Comparison of ENCODE assay signal across 30 cellular contexts in the genomic region with DNA sequence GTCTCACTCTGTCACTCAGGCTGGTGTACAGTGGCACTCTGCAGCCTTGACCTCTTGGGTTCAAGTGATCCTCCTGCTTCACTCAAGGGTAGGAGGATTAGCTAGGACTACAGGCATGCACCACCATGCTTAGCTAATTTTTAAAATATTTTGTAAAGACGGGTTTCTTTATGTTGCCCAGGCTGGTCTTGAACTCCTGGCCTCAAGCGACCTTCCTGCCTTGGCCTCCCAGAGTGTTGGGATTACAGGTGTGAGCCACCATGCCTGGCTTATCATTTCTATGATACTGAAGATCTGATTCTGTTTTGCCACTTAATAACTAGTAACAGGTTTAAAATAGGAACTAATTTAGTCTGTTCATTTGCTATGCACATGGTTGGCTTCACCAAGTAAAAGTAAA. TPM values are rescaled to one million over a fixed set of nuclear protein-coding genes. Genes with fewer than 3 reads are reported as not detected.
DNase-seq lines count a peak whose midpoint lies in the region; ATAC-seq, FAIRE-seq and TF ChIP-seq lines count a peak whose summit lies in the region.
"Had no signal": no experiment of that assay in that cellular context is flagged by ENCODE, and none has a peak within 500 bp of the region (broad histone marks: within the 10 kb centered on the region; RNA-seq: fewer than 3 reads in every experiment).

No MANE protein-coding gene starts in this region.

- H3K4me2 ChIP-seq in endothelial cell of umbilical vein (ENCODE audit: insufficient read depth, low read length) = no peak overlapping the region
- H3K4me2 ChIP-seq in trophoblast cell (ENCODE audit: low read length) = no peak overlapping the region
- H3K4me2 ChIP-seq: BLaER1 had no signal

- H2BK5ac ChIP-seq in trophoblast cell (ENCODE audit: low read depth, low read length, poor library complexity) = no peak overlapping the region

- H4K8ac ChIP-seq in trophoblast cell (ENCODE audit: low read depth, low read length) = no peak overlapping the region

- H3K79me2 ChIP-seq in endothelial cell of umbilical vein (ENCODE audit: control insufficient read depth, insufficient read depth, low read length) (peaks cover 25% of the 10 kb centered on the region), trophoblast cell (ENCODE audit: control insufficient read depth, insufficient read depth, low read length, poor library complexity) (no peaks in the 10 kb centered on the region)

- no peak overlapping the region for H3K9ac ChIP-seq in endothelial cell of umbilical vein (replicated peaks; ENCODE audit: extremely low read depth, insufficient read depth, low read length)
- H3K9ac ChIP-seq in trophoblast cell (ENCODE audit: low read length) = no peak overlapping the region
- H3K9ac ChIP-seq: BLaER1 had no signal

- H3K36me3 ChIP-seq in endothelial cell of umbilical vein (ENCODE audit: control insufficient read depth in 2 of 2, extremely low read depth in 1 of 2, insufficient read depth in 2 of 2, low read length in 2 of 2) (peaks cover 3 to 26% of the 10 kb centered on the region in 2 experiments), trophoblast cell (ENCODE audit: control insufficient read depth in 1 of 2, insufficient read depth in 2 of 2, low read length in 2 of 2) (peaks cover 9 to 14% of the 10 kb centered on the region in 2 experiments), body of pancreas (replicated peaks in 1 of 2; ENCODE audit: insufficient read depth in 1 of 2, low read depth in 2 of 2) (peaks cover 8 to 28% of the 10 kb centered on the region in 2 donors)

- TF ChIP-seq CTCF in endothelial cell of umbilical vein (IDR thresholded peaks at IDR 0.05; ENCODE audit: extremely low read depth in 1 of 2, insufficient read depth in 1 of 2, low read depth in 1 of 2, low read length in 2 of 2) (no peak), body of pancreas (IDR thresholded peaks at IDR 0.05) (no peak)

- H3K79me1 ChIP-seq in trophoblast cell (ENCODE audit: low read length) = no peaks in the 10 kb centered on the region

- no peaks in the 10 kb centered on the region for H3K9me1 ChIP-seq in endothelial cell of umbilical vein (replicated peaks; ENCODE audit: control insufficient read depth, extremely low read depth, insufficient read depth, low read length)

- H3K27me3 ChIP-seq in endothelial cell of umbilical vein (ENCODE audit: control insufficient read depth in 2 of 2, insufficient read depth in 2 of 2, low read length in 2 of 2) (no peaks in the 10 kb centered on the region), trophoblast cell (ENCODE audit: insufficient read depth, low read length) (no peaks in the 10 kb centered on the region), body of pancreas (no peaks in the 10 kb centered on the region)
- H3K27me3 ChIP-seq: BE2C, BLaER1 had no signal

- H3K18ac ChIP-seq in trophoblast cell (ENCODE audit: low read length) = no peak overlapping the region

- no peak overlapping the region for H3K14ac ChIP-seq in trophoblast cell (ENCODE audit: low read length)

- ATAC-seq in T-helper 17 cell (no peak), body of pancreas (no peak)
- ATAC-seq: GM12878 had no signal

- no peak overlapping the region for H2BK120ac ChIP-seq in trophoblast cell (ENCODE audit: insufficient read depth, low read length, poor library complexity)

- no peak for FAIRE-seq in endothelial cell of umbilical vein (lab: Jason Lieb, UNC)
- FAIRE-seq: A204.1, GM12878, GM12892, GM18507 had no signal

- no peak overlapping the region for H3K4ac ChIP-seq in trophoblast cell (ENCODE audit: low read depth, low read length)

- H2BK12ac ChIP-seq in trophoblast cell (ENCODE audit: low read length) = no peak overlapping the region

- no peak overlapping the region for H3K4me3 Mint-ChIP-seq in T-helper 17 cell
- H3K4me3 Mint-ChIP-seq: CD14-positive monocyte; CD4-positive, alpha-beta memory T cell; CD4-positive, CD25-positive, alpha-beta regulatory T cell; CD8-positive, alpha-beta memory T cell had no signal

- DNase-seq in T-helper 17 cell = no peak
- DNase-seq in endothelial cell of umbilical vein (ENCODE audit: low read depth, low spot score) = no peak
- peak; percentile 51 to 66 for DNase-seq in trophoblast cell
- DNase-seq in body of pancreas = no peak
- DNase-seq in iPS-NIHi11 (ENCODE audit: low spot score) = no peak
- DNase-seq: 8988T; ACHN; BE2C; C1 segment of cervical spinal cord; CD4-positive, alpha-beta memory T cell; CD4-positive, CD25-positive, alpha-beta regulatory T cell; CD8-positive, alpha-beta memory T cell; COR-L47; DMS 273 treated with DMSO at 0.1 percent for 48 hours; DMS153; DMS53; DMS79; DND-41; EL; GDM1 had no signal

- WGBS in trophoblast cell (ENCODE audit: extremely low coverage, insufficient coverage, insufficient read length) = no CpG with 5 or more reads among the region's 2 CpGs
- 97% methylated on average over 2 of the region's 2 CpGs for WGBS in body of pancreas, 2 donors

- peaks cover 6% of the 10 kb centered on the region for H3K4me1 Mint-ChIP-seq in T-helper 17 cell
- H3K4me1 Mint-ChIP-seq: CD14-positive monocyte had no signal

- CTCF ChIA-PET in endothelial cell of umbilical vein (lab: Charles Lee) = interaction anchor here (3.3 kb wide), 1 partner anchor 48 kb away, joined by 11 read pairs; no protein-coding TSS in a partner anchor

- no peaks in the 10 kb centered on the region for H3K27me3 Mint-ChIP-seq in T-helper 17 cell
- H3K27me3 Mint-ChIP-seq: CD4-positive, alpha-beta memory T cell; CD4-positive, CD25-positive, alpha-beta regulatory T cell; CD8-positive, alpha-beta memory T cell had no signal

- no peak overlapping the region for H4K12ac ChIP-seq in trophoblast cell (ENCODE audit: low read depth, low read length)

- H3K23ac ChIP-seq in trophoblast cell (ENCODE audit: low read length) = no peak overlapping the region

- H4K20me1 ChIP-seq in endothelial cell of umbilical vein (replicated peaks; ENCODE audit: control insufficient read depth, extremely low read depth, insufficient read depth, low read length) = no peaks in the 10 kb centered on the region

- no TSS peak for BruUV-seq in endothelial cell of umbilical vein (replicated peaks; lab: Mats Ljungman, UMichigan)

- no peaks in the 10 kb centered on the region for H3K9me3 ChIP-seq in T-helper 17 cell (ENCODE audit: control insufficient read depth, low read length, poor library complexity, severe bottlenecking)
- no peaks in the 10 kb centered on the region for H3K9me3 ChIP-seq in endothelial cell of umbilical vein (replicated peaks; ENCODE audit: control insufficient read depth, insufficient read depth, low read length)
- H3K9me3 ChIP-seq in trophoblast cell (ENCODE audit: insufficient read depth, low read depth, low read length) = no peaks in the 10 kb centered on the region
- H3K9me3 ChIP-seq in body of pancreas = no peaks in the 10 kb centered on the region
- H3K9me3 ChIP-seq: BE2C, BLaER1 had no signal

- H3K36me3 Mint-ChIP-seq in T-helper 17 cell (ENCODE audit: low read depth) = peaks cover 4% of the 10 kb centered on the region

- H2AFZ ChIP-seq in endothelial cell of umbilical vein (ENCODE audit: low read depth, low read length) (no peak overlapping the region), trophoblast cell (ENCODE audit: insufficient read depth, low read length, poor library complexity) (no peak overlapping the region)

- H4K91ac ChIP-seq in trophoblast cell (ENCODE audit: low read depth, low read length) = no peak overlapping the region

- H2AK5ac ChIP-seq in trophoblast cell (ENCODE audit: low read length) = no peak overlapping the region

- H3K27ac ChIP-seq in endothelial cell of umbilical vein (ENCODE audit: insufficient read depth, low read depth, low read length) (peak overlapping the region; percentile 31), trophoblast cell (ENCODE audit: low read depth, low read length) (no peak overlapping the region), body of pancreas (no peak overlapping the region)
- H3K27ac ChIP-seq: BLaER1 had no signal

- TF ChIP-seq POLR2A in endothelial cell of umbilical vein (IDR thresholded peaks at IDR 0.05; ENCODE audit: low read depth, low read length) (no peak), body of pancreas (IDR thresholded peaks at IDR 0.05) (no peak)

- H3K27ac Mint-ChIP-seq in T-helper 17 cell = peak overlapping the region; percentile 41
- H3K27ac Mint-ChIP-seq: CD4-positive, CD25-positive, alpha-beta regulatory T cell had no signal

- H3K4me3 ChIP-seq in endothelial cell of umbilical vein (replicated peaks in 1 of 3; ENCODE audit: insufficient read depth in 1 of 3, low read depth in 1 of 3, low read length in 3 of 3) (no peak overlapping the region), trophoblast cell (ENCODE audit: low read depth, low read length) (no peak overlapping the region), body of pancreas (no peak overlapping the region)
- H3K4me3 ChIP-seq: BLaER1, GM12878 had no signal

- intact Hi-C loops in endothelial cell of umbilical vein (cut with micrococcal nuclease) = loop anchor here (5.0 kb wide), 1 partner anchor 35 kb away; the partner anchor contains the start of genes AMPD2 and GNAT2
- intact Hi-C loops in body of pancreas (cut with DNase I) = no loop called here

- POLR2A ChIA-PET in endothelial cell of umbilical vein (lab: Charles Lee) = no interaction called here

- dilution Hi-C loops in endothelial cell of umbilical vein (cut with MboI; ENCODE audit: extremely low pct_ligation_motif_present, low sequenced_read_pairs) = no loop called here

- H3K4me1 ChIP-seq in endothelial cell of umbilical vein (ENCODE audit: control insufficient read depth, extremely low read depth, insufficient read depth, low read length) (peaks cover 20% of the 10 kb centered on the region), trophoblast cell (ENCODE audit: control insufficient read depth in 1 of 2, insufficient read depth in 2 of 2, low read length in 2 of 2) (peaks cover 0 to 1% of the 10 kb centered on the region in 2 experiments), body of pancreas (no peaks in the 10 kb centered on the region)
- H3K4me1 ChIP-seq: BE2C, BLaER1 had no signal

RNA-seq across cellular contexts. Expression of gene GNAI3, which starts 33.6 kb away (rescaled TPM):
- total RNA-seq in T-helper 17 cell (1 to 10 TPM; 7.8 to 8.8 TPM), endothelial cell of umbilical vein (12.9 and 14.0 TPM in 2 replicates), body of pancreas (1 to 10 TPM; 3.6 to 4.9 TPM)
- 3.7 and 5.0 TPM in 2 replicates for polyA plus RNA-seq in endothelial cell of umbilical vein
- polyA plus RNA-seq in endothelial cell of umbilical vein (2011; cell fraction: cytosol; rRNA removed) = 6.2 and 6.5 TPM in 2 replicates
- polyA plus RNA-seq in endothelial cell of umbilical vein (2011; cell fraction: nucleus; rRNA removed) = 5.3 and 6.5 TPM in 2 replicates
- 6.9 and 10.7 TPM in 2 replicates for polyA plus RNA-seq in endothelial cell of umbilical vein (2012)
- 11.1 and 11.8 TPM in 2 replicates for polyA minus RNA-seq in endothelial cell of umbilical vein
- 5.3 TPM for polyA minus RNA-seq in endothelial cell of umbilical vein (2011; cell fraction: cytosol; rRNA and poly(A)+ RNA removed)
- polyA minus RNA-seq in endothelial cell of umbilical vein (2011; cell fraction: nucleus; rRNA and poly(A)+ RNA removed) = 12.6 and 15.0 TPM in 2 replicates
- polyA plus RNA-seq in trophoblast cell (2013) = 6.9 and 7.0 TPM in 2 replicates

RNA-seq across cellular contexts. Expression of gene GNAT2, which starts 37.4 kb away (rescaled TPM):
- not detected for total RNA-seq in T-helper 17 cell
- 0.30 TPM in 1 of 2 replicates, not detected in the other for total RNA-seq in endothelial cell of umbilical vein
- 0.08 TPM in 1 of 2 replicates, not detected in the other for polyA plus RNA-seq in endothelial cell of umbilical vein
- 0.10 and 0.17 TPM in 2 replicates for polyA plus RNA-seq in endothelial cell of umbilical vein (2011; cell fraction: cytosol; rRNA removed)
- not detected in 2 replicates for polyA plus RNA-seq in endothelial cell of umbilical vein (2011; cell fraction: nucleus; rRNA removed)
- polyA plus RNA-seq in endothelial cell of umbilical vein (2012) = 0.52 TPM in 1 of 2 replicates, not detected in the other
- polyA minus RNA-seq in endothelial cell of umbilical vein = not detected in 2 replicates
- not detected for polyA minus RNA-seq in endothelial cell of umbilical vein (2011; cell fraction: cytosol; rRNA and poly(A)+ RNA removed)
- polyA minus RNA-seq in endothelial cell of umbilical vein (2011; cell fraction: nucleus; rRNA and poly(A)+ RNA removed) = not detected in 2 replicates
- polyA plus RNA-seq in trophoblast cell (2013) = 0.04 TPM in 1 of 2 replicates, not detected in the other
- total RNA-seq in body of pancreas = not detected
- total RNA-seq: A673; CD4-positive, alpha-beta memory T cell; CD4-positive, CD25-positive, alpha-beta regulatory T cell; G401 had no signal
- polyA plus RNA-seq: CD14-positive monocyte; CD4-positive, alpha-beta memory T cell; CD8-positive, alpha-beta memory T cell had no signal

RNA-seq across cellular contexts. Expression of gene AMPD2, which starts 37.6 kb away (rescaled TPM):
- total RNA-seq in T-helper 17 cell = 100 to 1,000 TPM; 471 to 552 TPM
- total RNA-seq in endothelial cell of umbilical vein = 69.4 and 82.7 TPM in 2 replicates
- 66.5 and 69.4 TPM in 2 replicates for polyA plus RNA-seq in endothelial cell of umbilical vein
- 25.9 and 30.3 TPM in 2 replicates for polyA plus RNA-seq in endothelial cell of umbilical vein (2011; cell fraction: cytosol; rRNA removed)
- 341 and 447 TPM in 2 replicates for polyA plus RNA-seq in endothelial cell of umbilical vein (2011; cell fraction: nucleus; rRNA removed)
- polyA plus RNA-seq in endothelial cell of umbilical vein (2012) = 47.7 and 60.7 TPM in 2 replicates
- polyA minus RNA-seq in endothelial cell of umbilical vein = 68.1 and 84.4 TPM in 2 replicates
- 20.8 TPM for polyA minus RNA-seq in endothelial cell of umbilical vein (2011; cell fraction: cytosol; rRNA and poly(A)+ RNA removed)
- 104 and 120 TPM in 2 replicates for polyA minus RNA-seq in endothelial cell of umbilical vein (2011; cell fraction: nucleus; rRNA and poly(A)+ RNA removed)
- 31.5 and 36.1 TPM in 2 replicates for polyA plus RNA-seq in trophoblast cell (2013)
- total RNA-seq in body of pancreas = 100 to 1,000 TPM in 1 of 2 donors, 10 to 100 TPM in 1; 22.1 to 111 TPM

RNA-seq across cellular contexts. Expression of gene GPR61, which starts 42.3 kb away (rescaled TPM):
- total RNA-seq in T-helper 17 cell (under 1 TPM; 0.20 to 0.65 TPM), endothelial cell of umbilical vein (not detected in 2 replicates), body of pancreas (not detected)
- not detected in 2 replicates for polyA plus RNA-seq in endothelial cell of umbilical vein
- polyA plus RNA-seq in endothelial cell of umbilical vein (2011; cell fraction: cytosol; rRNA removed) = not detected in 2 replicates
- polyA plus RNA-seq in endothelial cell of umbilical vein (2011; cell fraction: nucleus; rRNA removed) = not detected in 2 replicates
- not detected in 2 replicates for polyA plus RNA-seq in endothelial cell of umbilical vein (2012)
- polyA minus RNA-seq in endothelial cell of umbilical vein = not detected in 2 replicates
- polyA minus RNA-seq in endothelial cell of umbilical vein (2011; cell fraction: cytosol; rRNA and poly(A)+ RNA removed) = not detected
- 0.63 TPM in 1 of 2 replicates, not detected in the other for polyA minus RNA-seq in endothelial cell of umbilical vein (2011; cell fraction: nucleus; rRNA and poly(A)+ RNA removed)
- polyA plus RNA-seq in trophoblast cell (2013) = not detected in 2 replicates
- total RNA-seq: A673, Daoy, G401 had no signal
- polyA plus RNA-seq: AG04450; CD8-positive, alpha-beta memory T cell had no signal

Comparison
In these comparisons a context has a peak if more than half of its experiments do, and no peak if none do; other contexts are left out.
1. DNase-seq: peak in trophoblast cell (2 of 2); none in T-helper 17 cell (0 of 3), endothelial cell of umbilical vein (single experiment), body of pancreas (0 of 4) and iPS-NIHi11 (single experiment).